18 cellular contexts compared by ENCODE assay signal in the genomic region with DNA sequence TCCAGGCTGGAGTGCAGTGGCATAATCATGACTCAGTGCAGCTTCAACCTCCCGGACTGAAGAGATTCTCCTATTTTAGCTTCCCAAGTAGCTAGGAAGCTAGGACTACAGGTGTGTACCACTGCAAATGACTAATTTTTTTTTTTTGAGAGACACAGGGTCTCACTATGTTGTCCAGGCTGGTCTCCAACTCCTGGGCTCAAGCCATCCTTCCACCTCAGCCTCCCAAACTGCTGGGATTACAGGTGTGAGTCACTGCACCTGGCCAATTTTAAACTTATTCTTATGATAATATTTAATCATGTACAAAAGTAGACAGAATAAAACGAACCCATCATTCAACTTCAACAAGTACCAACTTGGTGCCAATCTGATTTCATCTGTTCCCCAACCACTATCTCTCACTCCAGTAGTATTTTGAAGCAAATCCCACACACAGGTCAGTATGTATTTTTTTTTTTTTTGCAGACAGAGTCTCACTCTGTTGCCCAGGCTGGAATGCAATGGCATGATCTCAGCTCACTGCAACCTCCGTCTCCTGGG. TPM values are rescaled to one million over a fixed set of nuclear protein-coding genes. Genes with fewer than 3 reads are reported as not detected.
DNase-seq lines count a peak whose midpoint lies in the region; ATAC-seq, FAIRE-seq and TF ChIP-seq lines count a peak whose summit lies in the region.
"Had no signal": no experiment of that assay in that cellular context is flagged by ENCODE, and none has a peak within 500 bp of the region (broad histone marks: within the 10 kb centered on the region; RNA-seq: fewer than 3 reads in every experiment).

No MANE protein-coding gene starts in this region.

- no peak for DNase-seq in HepG2 (ENCODE audit: low spot score)
- DNase-seq in right lobe of liver = no peak
- DNase-seq in activated B cell treated with CpG ODN at 0.5 μM for 24 hours = no peak
- DNase-seq in foreskin keratinocyte = peak; percentile 65 to 79
- DNase-seq in NCI-H446 (lab: John Stamatoyannopoulos, UW) = no peak
- DNase-seq in mammary epithelial cell = no peak
- DNase-seq in ureter (ENCODE audit: low spot score) = no peak
- DNase-seq: activated CD4-positive, alpha-beta T cell treated with anti-CD3 and anti-CD28 coated beads, Interleukin-2, amount 50 U/mL, for 48 hours; activated gamma-delta T cell treated with Interleukin-2 at 50 U/mL for 16 hours; brain microvascular endothelial cell; DMS 273 treated with DMSO at 0.1 percent for 48 hours; NCI-H2107; NCI-H82; nephron progenitor cell; RPMI8226; tibial artery had no signal

- H2AFZ ChIP-seq in HepG2 (ENCODE audit: low read length) = no peak overlapping the region
- no peak overlapping the region for H2AFZ ChIP-seq in mammary epithelial cell (ENCODE audit: low read depth, low read length)

- dilution Hi-C loops in mammary epithelial cell (cut with HindIII; ENCODE audit: low sequenced_read_pairs) = no loop called here

- H3K9me3 ChIP-seq in HepG2 (ENCODE audit: low read length) (no peaks in the 10 kb centered on the region), right lobe of liver (no peaks in the 10 kb centered on the region), mammary epithelial cell (replicated peaks; ENCODE audit: insufficient read depth, low read length) (no peaks in the 10 kb centered on the region)
- H3K9me3 ChIP-seq: tibial artery had no signal

- intact Hi-C loops in HepG2 (cut with micrococcal nuclease; ENCODE audit: unreplicated experiment) (no loop called here), right lobe of liver (cut with DNase I) (no loop called here), activated B cell treated with CpG ODN at 0.5 μM for 24 hours (cut with micrococcal nuclease) (no loop called here), mammary epithelial cell (cut with micrococcal nuclease) (no loop called here)

- peaks cover 55% of the 10 kb centered on the region for H3K4me1 Mint-ChIP-seq in activated B cell treated with CpG ODN at 0.5 μM for 24 hours

- H3K27ac Mint-ChIP-seq in activated B cell treated with CpG ODN at 0.5 μM for 24 hours = peak overlapping the region; percentile 70
- H3K27ac Mint-ChIP-seq: nephron progenitor cell had no signal

- no peak for TF ChIP-seq POLR2A in HepG2 (IDR thresholded peaks at IDR 0.05; ENCODE audit: insufficient read depth in 1 of 2, low read depth in 2 of 2, low read length in 2 of 2)
- no peak for TF ChIP-seq POLR2A in right lobe of liver (IDR thresholded peaks at IDR 0.05)

- no peak for TF ChIP-seq CTCF in HepG2 (CRISPR knock-in tag; IDR thresholded peaks at IDR 0.05)
- TF ChIP-seq CTCF in right lobe of liver (IDR thresholded peaks at IDR 0.05) = no peak
- TF ChIP-seq CTCF in activated B cell treated with CpG ODN at 0.5 μM for 24 hours (IDR thresholded peaks at IDR 0.05) = no peak
- TF ChIP-seq CTCF in foreskin keratinocyte (conservative IDR thresholded peaks at IDR 0.05) = no peak
- TF ChIP-seq CTCF in mammary epithelial cell (conservative IDR thresholded peaks at IDR 0.05 in 1 of 2, IDR thresholded peaks at IDR 0.05 in 1 of 2; ENCODE audit: extremely low read depth in 1 of 2, insufficient read depth in 1 of 2, low read depth in 1 of 2, low read length in 2 of 2) = no peak

- no peak overlapping the region for H3K4me3 ChIP-seq in HepG2 (replicated peaks in 1 of 3; ENCODE audit: insufficient read depth in 1 of 3, low read depth in 2 of 3, low read length in 3 of 3)
- H3K4me3 ChIP-seq in right lobe of liver = no peak overlapping the region
- no peak overlapping the region for H3K4me3 ChIP-seq in mammary epithelial cell (replicated peaks in 1 of 3; ENCODE audit: insufficient read depth in 1 of 3, low read depth in 2 of 3, low read length in 3 of 3)
- H3K4me3 ChIP-seq: tibial artery had no signal

- in situ Hi-C loops in HepG2 (cut with HindIII; ENCODE audit: extremely low pct_ligation_motif_present, low pct_unique_long_range_greater_than_20kb) (no loop called here), mammary epithelial cell (cut with MboI; ENCODE audit: low sequenced_read_pairs in 2 of 2) (no loop called here)

- no peak overlapping the region for H3K4me2 ChIP-seq in HepG2 (ENCODE audit: low read depth, low read length)
- H3K4me2 ChIP-seq in mammary epithelial cell (ENCODE audit: insufficient read depth, low read depth, low read length) = no peak overlapping the region

- POLR2A ChIA-PET in HepG2 (lab: Yijun Ruan, JAX) = interaction anchor here (1.1 to 28.1 kb wide), 4 partner anchors 11 to 56 kb away, joined by 3 to 2822 read pairs (median 22); partner anchors contain the start of gene BCL2L1
- POLR2A ChIA-PET in activated B cell treated with CpG ODN at 0.5 μM for 24 hours (lab: Charles Lee) = interaction anchor here (0.7 kb wide), 1 partner anchor 60 kb away, joined by 4 read pairs; no protein-coding TSS in a partner anchor

- H3K27me3 ChIP-seq in HepG2 (ENCODE audit: control insufficient read depth in 1 of 2, insufficient read depth in 2 of 2, low read length in 2 of 2) (no peaks in the 10 kb centered on the region), right lobe of liver (no peaks in the 10 kb centered on the region), foreskin keratinocyte (no peaks in the 10 kb centered on the region), mammary epithelial cell (ENCODE audit: insufficient read depth, low read length) (no peaks in the 10 kb centered on the region)
- H3K27me3 ChIP-seq: brain microvascular endothelial cell, tibial artery had no signal

- TF ChIP-seq EP300 in HepG2 (IDR thresholded peaks at IDR 0.05; ENCODE audit: low read depth in 2 of 2, low read length in 2 of 2) (no peak), HepG2 (CRISPR knock-in tag; IDR thresholded peaks at IDR 0.05; ENCODE audit: borderline replicate concordance) (no peak)

- H3K4me1 ChIP-seq in HepG2 (ENCODE audit: insufficient read depth, low read length) = peaks cover 67% of the 10 kb centered on the region
- H3K4me1 ChIP-seq in right lobe of liver = peaks cover 0 to 23% (median 1%) of the 10 kb centered on the region in 4 donors
- peaks cover 10% of the 10 kb centered on the region for H3K4me1 ChIP-seq in foreskin keratinocyte
- peaks cover 29% of the 10 kb centered on the region for H3K4me1 ChIP-seq in mammary epithelial cell (ENCODE audit: insufficient read depth, low read length)

- H3K36me3 Mint-ChIP-seq in activated B cell treated with CpG ODN at 0.5 μM for 24 hours (ENCODE audit: low read depth) = peaks cover 48% of the 10 kb centered on the region

- no TSS peak for BruUV-seq in HepG2 (replicated peaks; lab: Mats Ljungman, UMichigan)
- BruUV-seq in mammary epithelial cell (replicated peaks; lab: Mats Ljungman, UMichigan) = no TSS peak

- no peak for ATAC-seq in HepG2
- no peak for ATAC-seq in right lobe of liver
- ATAC-seq in activated B cell treated with CpG ODN at 0.5 μM for 24 hours (ENCODE audit: low read depth) = no peak
- ATAC-seq in foreskin keratinocyte = peak; percentile 57
- ATAC-seq in HG02588 (IDR thresholded peaks at IDR 0.05; ENCODE audit: unreplicated experiment) = no peak

- H3K9ac ChIP-seq in HepG2 (ENCODE audit: insufficient read depth, low read depth, low read length) = no peak overlapping the region
- H3K9ac ChIP-seq in mammary epithelial cell (ENCODE audit: insufficient read depth, low read length) = no peak overlapping the region

- H3K36me3 ChIP-seq in HepG2 (replicated peaks in 1 of 2; ENCODE audit: control insufficient read depth in 1 of 2, insufficient read depth in 2 of 2, low read length in 2 of 2) (peaks cover 55 to 85% of the 10 kb centered on the region in 2 experiments), right lobe of liver (peaks cover 0 to 11% (median 2%) of the 10 kb centered on the region in 4 donors), mammary epithelial cell (ENCODE audit: insufficient read depth, low read length) (peaks cover 24% of the 10 kb centered on the region)

- peaks cover 92% of the 10 kb centered on the region for H3K79me2 ChIP-seq in HepG2 (ENCODE audit: insufficient read depth, low read length)
- peaks cover 95% of the 10 kb centered on the region for H3K79me2 ChIP-seq in mammary epithelial cell (ENCODE audit: insufficient read depth, low read length)

- no peak for TF ChIP-seq RAD21 in HepG2 (CRISPR knock-in tag; IDR thresholded peaks at IDR 0.05)

- peaks cover 10% of the 10 kb centered on the region; the same call in 1 of the 2 replicates for H4K20me1 ChIP-seq in HepG2 (ENCODE audit: insufficient read depth, low read length)
- no peaks in the 10 kb centered on the region for H4K20me1 ChIP-seq in mammary epithelial cell (ENCODE audit: insufficient read depth, low read length)

- H3K27me3 Mint-ChIP-seq in activated B cell treated with CpG ODN at 0.5 μM for 24 hours = no peaks in the 10 kb centered on the region

- H3K9me3 Mint-ChIP-seq in activated B cell treated with CpG ODN at 0.5 μM for 24 hours = no peaks in the 10 kb centered on the region
- H3K9me3 Mint-ChIP-seq: nephron progenitor cell had no signal

- FAIRE-seq in HepG2 (lab: Jason Lieb, UNC) = no peak

- no peak overlapping the region for H3K27ac ChIP-seq in HepG2 (ENCODE audit: extremely low read length, insufficient read depth, low read length)
- H3K27ac ChIP-seq in right lobe of liver = no peak overlapping the region
- no peak overlapping the region for H3K27ac ChIP-seq in foreskin keratinocyte
- H3K27ac ChIP-seq in mammary epithelial cell (ENCODE audit: insufficient read depth, low read depth, low read length) = no peak overlapping the region
- H3K27ac ChIP-seq: brain microvascular endothelial cell, tibial artery had no signal

- 98% methylated on average over 3 of the region's 3 CpGs for WGBS in HepG2 (ENCODE audit: low lambda C conversion rate)
- 85% methylated on average over 3 of the region's 3 CpGs for WGBS in right lobe of liver (ENCODE audit: insufficient coverage, low coverage, low lambda C conversion rate, missing lambda C conversion rate)
- 49% methylated on average over 3 of the region's 3 CpGs for WGBS in mammary epithelial cell (ENCODE audit: low coverage, missing lambda C conversion rate)

- CTCF ChIA-PET in HepG2 (lab: Yijun Ruan, JAX; ENCODE audit: low intra/inter-chr PET ratio, low total read pairs) = no interaction called here
- CTCF ChIA-PET in activated B cell treated with CpG ODN at 0.5 μM for 24 hours (lab: Charles Lee) = interaction anchor here (1.9 kb wide), 1 partner anchor 29 kb away, joined by 6 read pairs; no protein-coding TSS in a partner anchor
- CTCF ChIA-PET in mammary epithelial cell (lab: Charles Lee; ENCODE audit: low non-redundant PET) = no interaction called here

- no peak overlapping the region for H3K4me3 Mint-ChIP-seq in activated B cell treated with CpG ODN at 0.5 μM for 24 hours
- H3K4me3 Mint-ChIP-seq: nephron progenitor cell had no signal

RNA-seq across cellular contexts. Expression of gene BCL2L1, which starts 32.5 kb away (rescaled TPM):
- total RNA-seq in HepG2 (2016; rRNA removed; fragmentation: Illumina TruSeq; extraction: Trizol) = 164 and 200 TPM in 2 replicates
- total RNA-seq in HepG2 (2016; cell fraction: cytosol; rRNA removed; fragmentation: Illumina TruSeq; extraction: Trizol; ENCODE audit: low read depth) = 60.9 and 61.0 TPM in 2 replicates
- total RNA-seq in HepG2 (2016; cell fraction: insoluble cytoplasmic fraction; rRNA removed; fragmentation: Illumina TruSeq; extraction: Trizol) = 169 and 173 TPM in 2 replicates
- 190 and 201 TPM in 2 replicates for total RNA-seq in HepG2 (2016; cell fraction: membrane; rRNA removed; fragmentation: Illumina TruSeq; extraction: Trizol)
- total RNA-seq in HepG2 (2016; cell fraction: nucleus; rRNA removed; fragmentation: Illumina TruSeq; extraction: Trizol) = 135 and 148 TPM in 2 replicates
- polyA plus RNA-seq in HepG2 (2011; rRNA removed) = 258 and 259 TPM in 2 replicates
- 215 and 224 TPM in 2 replicates for polyA plus RNA-seq in HepG2 (2011; cell fraction: cytosol; rRNA removed)
- polyA plus RNA-seq in HepG2 (2011; cell fraction: nucleus; rRNA removed) = 123 and 146 TPM in 2 replicates
- polyA plus RNA-seq in HepG2 (2012) = 184 and 192 TPM in 2 replicates
- 77.5 and 91.4 TPM in 2 replicates for polyA plus RNA-seq in HepG2 (2016; cell fraction: cytosol; fragmentation: Illumina TruSeq; extraction: Trizol; ENCODE audit: low read depth)
- polyA plus RNA-seq in HepG2 (2016; cell fraction: insoluble cytoplasmic fraction; fragmentation: Illumina TruSeq; extraction: Trizol; ENCODE audit: low read depth) = 214 and 252 TPM in 2 replicates
- 208 and 211 TPM in 2 replicates for polyA plus RNA-seq in HepG2 (2016; cell fraction: membrane; fragmentation: Illumina TruSeq; extraction: Trizol; ENCODE audit: low read depth)
- polyA plus RNA-seq in HepG2 (2016; cell fraction: nucleus; fragmentation: Illumina TruSeq; extraction: Trizol; ENCODE audit: insufficient read depth, low read depth) = 168 and 174 TPM in 2 replicates
- 34.8 and 259 TPM in 2 replicates for polyA minus RNA-seq in HepG2 (2011; rRNA and poly(A)+ RNA removed; ENCODE audit: low replicate concordance)
- polyA minus RNA-seq in HepG2 (2011; cell fraction: cytosol; rRNA and poly(A)+ RNA removed) = 124 TPM in 2 replicates
- 215 and 221 TPM in 2 replicates for polyA minus RNA-seq in HepG2 (2011; cell fraction: nucleus; rRNA and poly(A)+ RNA removed)
- 10 to 100 TPM; 30.5 to 96.1 (median 63.4) TPM for total RNA-seq in right lobe of liver
- total RNA-seq in activated B cell treated with CpG ODN at 0.5 μM for 24 hours = 53.4 and 60.4 TPM in 2 replicates
- 114 and 136 TPM in 2 replicates for total RNA-seq in foreskin keratinocyte
- 106 and 115 TPM in 2 replicates for polyA plus RNA-seq in foreskin keratinocyte
- 100 to 1,000 TPM; 196 to 212 TPM for total RNA-seq in mammary epithelial cell
- 132 TPM for polyA plus RNA-seq in mammary epithelial cell
- 137 TPM for polyA minus RNA-seq in mammary epithelial cell
- total RNA-seq in ureter = 91.4 TPM

RNA-seq across cellular contexts. Expression of gene TPX2, which starts 48.9 kb away (rescaled TPM):
- total RNA-seq in HepG2 (2016; rRNA removed; fragmentation: Illumina TruSeq; extraction: Trizol) = 124 and 190 TPM in 2 replicates
- total RNA-seq in HepG2 (2016; cell fraction: cytosol; rRNA removed; fragmentation: Illumina TruSeq; extraction: Trizol; ENCODE audit: low read depth) = 19.7 and 21.4 TPM in 2 replicates
- total RNA-seq in HepG2 (2016; cell fraction: insoluble cytoplasmic fraction; rRNA removed; fragmentation: Illumina TruSeq; extraction: Trizol) = 123 and 174 TPM in 2 replicates
- 59.2 and 59.7 TPM in 2 replicates for total RNA-seq in HepG2 (2016; cell fraction: membrane; rRNA removed; fragmentation: Illumina TruSeq; extraction: Trizol)
- 91.9 and 95.0 TPM in 2 replicates for total RNA-seq in HepG2 (2016; cell fraction: nucleus; rRNA removed; fragmentation: Illumina TruSeq; extraction: Trizol)
- 20.0 and 34.3 TPM in 2 replicates for polyA plus RNA-seq in HepG2 (2011; rRNA removed)
- polyA plus RNA-seq in HepG2 (2011; cell fraction: cytosol; rRNA removed) = 21.1 and 21.9 TPM in 2 replicates
- polyA plus RNA-seq in HepG2 (2011; cell fraction: nucleus; rRNA removed) = 16.5 and 21.6 TPM in 2 replicates
- 28.3 and 61.6 TPM in 2 replicates for polyA plus RNA-seq in HepG2 (2012)
- 8.4 and 9.3 TPM in 2 replicates for polyA plus RNA-seq in HepG2 (2016; cell fraction: cytosol; fragmentation: Illumina TruSeq; extraction: Trizol; ENCODE audit: low read depth)
- 186 and 207 TPM in 2 replicates for polyA plus RNA-seq in HepG2 (2016; cell fraction: insoluble cytoplasmic fraction; fragmentation: Illumina TruSeq; extraction: Trizol; ENCODE audit: low read depth)
- polyA plus RNA-seq in HepG2 (2016; cell fraction: membrane; fragmentation: Illumina TruSeq; extraction: Trizol; ENCODE audit: low read depth) = 30.8 and 32.2 TPM in 2 replicates
- polyA plus RNA-seq in HepG2 (2016; cell fraction: nucleus; fragmentation: Illumina TruSeq; extraction: Trizol; ENCODE audit: insufficient read depth, low read depth) = 122 and 124 TPM in 2 replicates
- polyA minus RNA-seq in HepG2 (2011; rRNA and poly(A)+ RNA removed; ENCODE audit: low replicate concordance) = 23.1 and 74.5 TPM in 2 replicates
- polyA minus RNA-seq in HepG2 (2011; cell fraction: cytosol; rRNA and poly(A)+ RNA removed) = 31.8 and 39.1 TPM in 2 replicates
- polyA minus RNA-seq in HepG2 (2011; cell fraction: nucleus; rRNA and poly(A)+ RNA removed) = 42.3 and 53.4 TPM in 2 replicates
- total RNA-seq in right lobe of liver = 1 to 10 TPM in 5 of 6 experiments, under 1 TPM in 1; 0.56 to 8.3 (median 2.8) TPM
- total RNA-seq in activated B cell treated with CpG ODN at 0.5 μM for 24 hours = 2.2 and 2.8 TPM in 2 replicates
- 106 and 126 TPM in 2 replicates for total RNA-seq in foreskin keratinocyte
- 47.2 and 65.4 TPM in 2 replicates for polyA plus RNA-seq in foreskin keratinocyte
- total RNA-seq in mammary epithelial cell = 10 to 100 TPM in 1 of 2 donors, 1 to 10 TPM in 1; 9.5 to 74.3 TPM
- polyA plus RNA-seq in mammary epithelial cell = 51.2 TPM
- polyA minus RNA-seq in mammary epithelial cell = 108 TPM
- 0.81 TPM for total RNA-seq in ureter

RNA-seq across cellular contexts. Expression of gene COX4I2, which starts 52.5 kb away (rescaled TPM):
- total RNA-seq in HepG2 (2016; rRNA removed; fragmentation: Illumina TruSeq; extraction: Trizol) (not detected in 2 replicates), right lobe of liver (not detected), activated B cell treated with CpG ODN at 0.5 μM for 24 hours (not detected in 2 replicates), foreskin keratinocyte (not detected in 2 replicates), mammary epithelial cell (not detected), ureter (4.0 TPM)
- not detected in 2 replicates for total RNA-seq in HepG2 (2016; cell fraction: cytosol; rRNA removed; fragmentation: Illumina TruSeq; extraction: Trizol; ENCODE audit: low read depth)
- total RNA-seq in HepG2 (2016; cell fraction: insoluble cytoplasmic fraction; rRNA removed; fragmentation: Illumina TruSeq; extraction: Trizol) = not detected in 2 replicates
- not detected in 2 replicates for total RNA-seq in HepG2 (2016; cell fraction: membrane; rRNA removed; fragmentation: Illumina TruSeq; extraction: Trizol)
- not detected in 2 replicates for total RNA-seq in HepG2 (2016; cell fraction: nucleus; rRNA removed; fragmentation: Illumina TruSeq; extraction: Trizol)
- polyA plus RNA-seq in HepG2 (2011; rRNA removed) (0.74 and 1.1 TPM in 2 replicates), foreskin keratinocyte (not detected in 2 replicates), mammary epithelial cell (not detected)
- 0.97 and 1.4 TPM in 2 replicates for polyA plus RNA-seq in HepG2 (2011; cell fraction: cytosol; rRNA removed)
- polyA plus RNA-seq in HepG2 (2011; cell fraction: nucleus; rRNA removed) = 0.31 TPM in 1 of 2 replicates, not detected in the other
- polyA plus RNA-seq in HepG2 (2012) = 0.61 and 0.68 TPM in 2 replicates
- not detected in 2 replicates for polyA plus RNA-seq in HepG2 (2016; cell fraction: cytosol; fragmentation: Illumina TruSeq; extraction: Trizol; ENCODE audit: low read depth)
- not detected in 2 replicates for polyA plus RNA-seq in HepG2 (2016; cell fraction: insoluble cytoplasmic fraction; fragmentation: Illumina TruSeq; extraction: Trizol; ENCODE audit: low read depth)
- not detected in 2 replicates for polyA plus RNA-seq in HepG2 (2016; cell fraction: membrane; fragmentation: Illumina TruSeq; extraction: Trizol; ENCODE audit: low read depth)
- polyA plus RNA-seq in HepG2 (2016; cell fraction: nucleus; fragmentation: Illumina TruSeq; extraction: Trizol; ENCODE audit: insufficient read depth, low read depth) = not detected in 2 replicates
- not detected in 2 replicates for polyA minus RNA-seq in HepG2 (2011; rRNA and poly(A)+ RNA removed; ENCODE audit: low replicate concordance)
- polyA minus RNA-seq in HepG2 (2011; cell fraction: cytosol; rRNA and poly(A)+ RNA removed) = not detected in 2 replicates
- polyA minus RNA-seq in HepG2 (2011; cell fraction: nucleus; rRNA and poly(A)+ RNA removed) = not detected in 2 replicates
- not detected for polyA minus RNA-seq in mammary epithelial cell
- total RNA-seq: HT1080 had no signal

Comparison
In these comparisons a context has a peak if more than half of its experiments do, and no peak if none do; other contexts are left out.
1. DNase-seq: peak in foreskin keratinocyte (2 of 2); none in HepG2 (single experiment), right lobe of liver (0 of 3), activated B cell treated with CpG ODN at 0.5 μM for 24 hours (single experiment), NCI-H446 (0 of 2), mammary epithelial cell (single experiment) and ureter (single experiment).